24 cellular contexts compared by ENCODE assay signal in the genomic region with DNA sequence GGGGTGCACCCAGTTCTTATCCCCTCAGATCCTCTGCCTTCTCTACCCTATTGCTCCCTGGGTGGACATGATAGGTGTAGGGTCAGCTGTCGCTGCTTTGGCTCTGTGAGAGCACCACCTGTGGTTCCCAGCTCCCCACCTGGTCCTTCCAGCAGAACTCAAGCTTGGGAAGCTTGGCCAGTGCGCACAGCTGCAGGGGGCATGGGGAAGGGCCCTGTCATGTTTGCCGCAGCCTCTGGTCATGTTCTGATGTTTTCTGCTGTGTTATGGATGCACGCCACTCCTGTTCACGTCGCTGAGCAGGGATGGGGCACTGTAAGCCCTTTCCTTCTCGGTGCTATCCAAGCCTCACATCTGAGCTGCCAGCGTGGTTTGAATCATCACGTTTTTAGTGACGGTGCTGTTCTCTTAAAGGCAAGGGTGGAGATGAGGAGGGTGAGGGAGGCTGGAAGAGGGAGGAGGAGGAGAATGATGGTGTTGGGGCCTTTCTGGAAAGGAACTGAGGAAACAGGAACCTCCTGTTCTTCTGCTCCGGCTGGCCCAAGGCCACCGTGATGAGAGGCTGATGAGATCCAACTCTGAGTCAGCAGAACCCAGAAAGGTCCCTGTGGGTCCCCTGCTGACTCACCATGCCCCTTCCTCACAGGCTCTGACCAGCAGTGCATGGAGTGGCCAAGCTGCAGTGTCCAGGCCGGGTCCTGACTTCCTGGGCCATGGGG.
DNase-seq lines count a peak whose midpoint lies in the region; ATAC-seq and TF ChIP-seq lines count a peak whose summit lies in the region.
"Had no signal": no experiment of that assay in that cellular context is flagged by ENCODE, and none has a peak within 500 bp of the region (broad histone marks: within the 10 kb centered on the region; RNA-seq: fewer than 3 reads in every experiment).

No MANE protein-coding gene starts in this region.

- no peak overlapping the region for H3K4me3 ChIP-seq in cardiac fibroblast (replicated peaks in 1 of 2; ENCODE audit: low read depth in 2 of 2, low read length in 2 of 2)
- H3K4me3 ChIP-seq in neural progenitor cell = no peak overlapping the region
- H3K4me3 ChIP-seq: stomach, upper lobe of left lung had no signal

- H3K36me3 ChIP-seq in neural progenitor cell = no peaks in the 10 kb centered on the region
- H3K36me3 ChIP-seq: stomach, upper lobe of left lung had no signal

- no peaks in the 10 kb centered on the region for H3F3A ChIP-seq in neural progenitor cell (ENCODE audit: low read depth)

- H3K27ac ChIP-seq in neural progenitor cell = no peak overlapping the region
- H3K27ac ChIP-seq: C4-2B, stomach, upper lobe of left lung had no signal

- no peak for ATAC-seq in HG03135 (IDR thresholded peaks at IDR 0.05; ENCODE audit: unreplicated experiment)
- ATAC-seq in GM19035 (IDR thresholded peaks at IDR 0.05; ENCODE audit: unreplicated experiment) = no peak
- ATAC-seq in GM21360 (IDR thresholded peaks at IDR 0.05; ENCODE audit: unreplicated experiment) = no peak
- ATAC-seq: effector memory CD8-positive, alpha-beta T cell; natural killer cell; Panc1 had no signal

- H3K4me1 Mint-ChIP-seq in neural progenitor cell = peaks cover 7% of the 10 kb centered on the region
- H3K4me1 Mint-ChIP-seq: activated CD4-positive, alpha-beta T cell treated with anti-CD3 and anti-CD28 coated beads, Interleukin-2, amount 10 ng/mL, durations not matched to agents 24 days and 14 days; natural killer cell had no signal

- no peak overlapping the region for H3K4me2 ChIP-seq in neural progenitor cell

- TF ChIP-seq CTCF in cardiac fibroblast (IDR thresholded peaks at IDR 0.05; ENCODE audit: low read depth, low read length) (no peak), neural progenitor cell (IDR thresholded peaks at IDR 0.05) (no peak)

- no peak overlapping the region for H3K9ac ChIP-seq in neural progenitor cell

- no peak overlapping the region for H3K27ac Mint-ChIP-seq in neural progenitor cell
- H3K27ac Mint-ChIP-seq: activated CD4-positive, alpha-beta T cell treated with anti-CD3 and anti-CD28 coated beads, Interleukin-2, amount 10 ng/mL, durations not matched to agents 24 days and 14 days; effector memory CD8-positive, alpha-beta T cell; HFFc6; natural killer cell had no signal

- H3K79me2 ChIP-seq in neural progenitor cell (ENCODE audit: low read depth) = no peaks in the 10 kb centered on the region

- H3K4me1 ChIP-seq in neural progenitor cell = no peaks in the 10 kb centered on the region
- H3K4me1 ChIP-seq: stomach had no signal

- H3K9me3 ChIP-seq in neural progenitor cell (ENCODE audit: low read depth) = no peaks in the 10 kb centered on the region
- H3K9me3 ChIP-seq: stomach, upper lobe of left lung had no signal

- peaks cover 8% of the 10 kb centered on the region for H3K9me3 Mint-ChIP-seq in neural progenitor cell
- H3K9me3 Mint-ChIP-seq: effector memory CD8-positive, alpha-beta T cell; HFFc6; natural killer cell had no signal

- H3K27me3 Mint-ChIP-seq in neural progenitor cell (ENCODE audit: insufficient read depth, low read depth) = peaks cover 9% of the 10 kb centered on the region

- no peaks in the 10 kb centered on the region for H4K20me1 ChIP-seq in neural progenitor cell (ENCODE audit: low read depth)

- H2AFZ ChIP-seq in neural progenitor cell (replicated peaks) = peak overlapping the region; percentile 65

- H3K36me3 Mint-ChIP-seq in neural progenitor cell = no peaks in the 10 kb centered on the region
- H3K36me3 Mint-ChIP-seq: natural killer cell had no signal

- peak; percentile 33 for DNase-seq in COLO668 (lab: John Stamatoyannopoulos, UW; ENCODE audit: unreplicated experiment)
- DNase-seq in cardiac fibroblast (ENCODE audit: low read depth in 2 of 2) = peak; percentile 62 to 67
- DNase-seq in iris pigment epithelial cell (ENCODE audit: low read depth) = peak; percentile 26
- DNase-seq in neural progenitor cell (ENCODE audit: low spot score) = no peak
- DNase-seq in GOT3 (lab: John Stamatoyannopoulos, UW) = no peak
- DNase-seq: activated CD4-positive, alpha-beta T cell treated with anti-CD3 and anti-CD28 coated beads, Interleukin-2, amount 10 ng/mL, durations not matched to agents 24 days and 14 days; activated effector memory CD4-positive, alpha-beta T cell treated with anti-CD3 and anti-CD28 coated beads, Interleukin-2, amount 50 U/mL, for 16 hours; amniotic stem cell; DMS153; effector memory CD8-positive, alpha-beta T cell; HFFc6; Kasumi-1; natural killer cell; NCI-H1105 treated with DMSO at 0.1 percent for 48 hours; NCI-H2171; retina; stimulated activated CD4-positive, alpha-beta T cell treated with anti-CD3 and anti-CD28 coated beads, Interleukin-1b, Interleukin-23, amount 100 ng/mL, for 48 hours; stomach; upper lobe of left lung had no signal

- H3K4me3 Mint-ChIP-seq in neural progenitor cell = no peak overlapping the region
- H3K4me3 Mint-ChIP-seq: activated CD4-positive, alpha-beta T cell treated with anti-CD3 and anti-CD28 coated beads, Interleukin-2, amount 10 ng/mL, durations not matched to agents 24 days and 14 days; effector memory CD8-positive, alpha-beta T cell; HFFc6; natural killer cell had no signal

- H3K27me3 ChIP-seq in neural progenitor cell = no peaks in the 10 kb centered on the region
- H3K27me3 ChIP-seq: stomach, upper lobe of left lung had no signal

Comparison
In these comparisons a context has a peak if more than half of its experiments do, and no peak if none do; other contexts are left out.
1. DNase-seq: peak in COLO668 (single experiment), cardiac fibroblast (2 of 2) and iris pigment epithelial cell (single experiment); none in neural progenitor cell (single experiment) and GOT3 (single experiment).